Comparison of ENCODE assay signal across 14 cellular contexts in genomic region chr10:12703813-12704212, GRCh38.
DNase-seq lines count a peak whose midpoint lies in the region; ATAC-seq and TF ChIP-seq lines count a peak whose summit lies in the region.
"Had no signal": no experiment of that assay in that cellular context is flagged by ENCODE, and none has a peak within 500 bp of the region (broad histone marks: within the 10 kb centered on the region; RNA-seq: fewer than 3 reads in every experiment).

No MANE protein-coding gene starts in this region.

- no peaks in the 10 kb centered on the region for H3K36me3 ChIP-seq in lower lobe of right lung
- no peaks in the 10 kb centered on the region for H3K36me3 ChIP-seq in hepatocyte (replicated peaks; ENCODE audit: insufficient read depth, low read depth)
- H3K36me3 ChIP-seq: tibial nerve had no signal

- ATAC-seq in lower lobe of right lung = no peak

- H3K27ac ChIP-seq in lower lobe of right lung (no peak overlapping the region), hepatocyte (no peak overlapping the region)
- H3K27ac ChIP-seq: tibial nerve had no signal

- H4K20me1 ChIP-seq in hepatocyte (ENCODE audit: insufficient read depth, poor library complexity, severe bottlenecking) = no peaks in the 10 kb centered on the region

- 88% methylated on average over 6 of the region's 6 CpGs for WGBS in hepatocyte (ENCODE audit: low lambda C conversion rate, missing lambda C conversion rate)

- H3K9me2 ChIP-seq in hepatocyte (replicated peaks; ENCODE audit: insufficient read depth) = no peaks in the 10 kb centered on the region

- no peak overlapping the region for H3K4me2 ChIP-seq in hepatocyte

- intact Hi-C loops in lower lobe of right lung (cut with DNase I) (no loop called here), cardiac septum (cut with DNase I) (no loop called here)

- H3K4me3 ChIP-seq in cardiac fibroblast (replicated peaks in 1 of 2; ENCODE audit: low read depth in 2 of 2, low read length in 2 of 2) (no peak overlapping the region), lower lobe of right lung (no peak overlapping the region), hepatocyte (no peak overlapping the region)
- H3K4me3 ChIP-seq: tibial nerve had no signal

- peak; percentile 32 for DNase-seq in AG08396 (ENCODE audit: low spot score)
- peak; percentile 93 for DNase-seq in LHCN-M2 (ENCODE audit: low read depth)
- peak; percentile 76 to 81 for DNase-seq in cardiac fibroblast (ENCODE audit: low read depth in 2 of 2)
- DNase-seq in kidney tubule cell (ENCODE audit: low spot score) = peak; percentile 79
- DNase-seq in lower lobe of right lung = no peak
- DNase-seq in iPS-NIHi7 (ENCODE audit: extremely low spot score) = no peak
- no peak for DNase-seq in cardiac septum (ENCODE audit: low spot score)
- DNase-seq in hepatocyte (ENCODE audit: low spot score) = no peak
- DNase-seq: activated CD4-positive, alpha-beta T cell treated with anti-CD3 and anti-CD28 coated beads, Interleukin-2, amount 10 ng/mL, durations not matched to agents 7 days and 5 days; Caco-2; erythroblast; Karpas-422; NCI-H526 had no signal

- peaks cover 29% of the 10 kb centered on the region for H3K4me1 ChIP-seq in lower lobe of right lung
- peaks cover 24% of the 10 kb centered on the region for H3K4me1 ChIP-seq in hepatocyte (ENCODE audit: insufficient read depth)

- no peaks in the 10 kb centered on the region for H3K9me3 ChIP-seq in lower lobe of right lung
- H3K9me3 ChIP-seq in hepatocyte (ENCODE audit: low read depth) = no peaks in the 10 kb centered on the region
- H3K9me3 ChIP-seq: Caco-2, tibial nerve had no signal

- TF ChIP-seq CTCF in cardiac fibroblast (IDR thresholded peaks at IDR 0.05; ENCODE audit: low read depth, low read length) = no peak
- TF ChIP-seq CTCF in lower lobe of right lung (IDR thresholded peaks at IDR 0.05) = no peak
- TF ChIP-seq CTCF in hepatocyte (IDR thresholded peaks at IDR 0.05; ENCODE audit: poor library complexity) = no peak

- H2AFZ ChIP-seq in hepatocyte = no peak overlapping the region

- no peaks in the 10 kb centered on the region for H3K79me2 ChIP-seq in hepatocyte

- H3K27me3 ChIP-seq in lower lobe of right lung (ENCODE audit: low read depth) = no peaks in the 10 kb centered on the region
- no peaks in the 10 kb centered on the region for H3K27me3 ChIP-seq in hepatocyte
- H3K27me3 ChIP-seq: tibial nerve had no signal

Comparison
In these comparisons a context has a peak if more than half of its experiments do, and no peak if none do; other contexts are left out.
1. DNase-seq: peak in AG08396 (single experiment), LHCN-M2 (single experiment), cardiac fibroblast (2 of 2) and kidney tubule cell (single experiment); none in lower lobe of right lung (single experiment), iPS-NIHi7 (single experiment), cardiac septum (single experiment) and hepatocyte (single experiment).